ENCODE assay signal across 8 cellular contexts in the genomic region with DNA sequence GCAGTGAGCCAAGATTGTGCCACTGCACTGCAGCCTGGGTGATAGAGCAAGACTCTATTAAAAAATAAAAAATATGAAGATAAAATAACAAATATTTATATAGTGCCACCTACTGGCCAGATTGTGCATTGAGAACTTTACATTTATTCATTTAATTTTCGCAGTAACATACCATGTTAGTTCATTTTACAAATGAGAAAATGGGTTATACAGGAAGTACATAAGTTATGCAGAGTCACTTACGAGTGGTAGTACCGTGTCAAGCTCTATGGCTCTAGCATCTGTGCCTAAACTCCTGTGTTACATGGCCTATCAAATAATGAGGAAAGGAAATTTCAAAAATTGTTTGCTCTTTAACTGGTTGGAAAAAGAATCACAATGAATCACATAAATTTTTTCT. TPM values are rescaled to one million over a fixed set of nuclear protein-coding genes. Genes with fewer than 3 reads are reported as not detected.
DNase-seq lines count a peak whose midpoint lies in the region; ATAC-seq and TF ChIP-seq lines count a peak whose summit lies in the region.

No MANE protein-coding gene starts in this region.

- H4K20me1 ChIP-seq in MM.1S (ENCODE audit: insufficient read depth, low read length) = no peaks in the 10 kb centered on the region; the same call in 1 of the 2 replicates

- H3K9me2 ChIP-seq in MM.1S (replicated peaks; ENCODE audit: insufficient read depth, low read length) = no peaks in the 10 kb centered on the region

- intact Hi-C loops in activated CD4-positive, alpha-beta T cell treated with anti-CD3 and anti-CD28 coated beads for 36 hours (cut with DNase I, micrococcal nuclease) = loop anchor here in 1 of 2 experiments (5.0 kb wide), 1 partner anchor 1840 kb away; no protein-coding TSS in a partner anchor
- intact Hi-C loops in natural killer cell (cut with micrococcal nuclease) = loop anchor here (2.0 kb wide), 1 partner anchor 1841 kb away; no protein-coding TSS in a partner anchor

- 0 out of 2 replicates have a peak, but pooled peaks cover 3% of the 10 kb centered on the region for H3F3A ChIP-seq in MM.1S (ENCODE audit: insufficient read depth, low read length)

- POLR2A ChIA-PET in activated CD4-positive, alpha-beta T cell treated with anti-CD3 and anti-CD28 coated beads for 36 hours (lab: Charles Lee) = no interaction called here

- H3K36me3 ChIP-seq in MM.1S (replicated peaks; ENCODE audit: insufficient read depth, low read length) = peaks cover 24% of the 10 kb centered on the region

- no peak overlapping the region for H3K4me2 ChIP-seq in MM.1S (ENCODE audit: low read depth, low read length)

- no peaks in the 10 kb centered on the region for H3K9me3 Mint-ChIP-seq in activated CD4-positive, alpha-beta T cell treated with anti-CD3 and anti-CD28 coated beads for 36 hours (ENCODE audit: low read depth)
- H3K9me3 Mint-ChIP-seq in central memory CD8-positive, alpha-beta T cell = no peaks in the 10 kb centered on the region
- H3K9me3 Mint-ChIP-seq in natural killer cell = no peaks in the 10 kb centered on the region

- H3K27me3 ChIP-seq in MM.1S (replicated peaks; ENCODE audit: insufficient read depth, low read length) = no peaks in the 10 kb centered on the region

- DNase-seq in activated CD4-positive, alpha-beta T cell treated with anti-CD3 and anti-CD28 coated beads for 36 hours = no peak
- no peak for DNase-seq in activated CD4-positive, alpha-beta T cell treated with anti-CD3 and anti-CD28 coated beads, Interleukin-2, amount 50 U/mL, for 4 hours
- DNase-seq in MM.1S (peak; percentile 18), natural killer cell (no peak), occipital lobe (lab: John Stamatoyannopoulos, UW) (no peak)
- DNase-seq in central memory CD8-positive, alpha-beta T cell (ENCODE audit: low spot score in 2 of 2) = no peak

- H2AFZ ChIP-seq in MM.1S (ENCODE audit: low read length) = no peak overlapping the region

- peak; percentile 37 for TF ChIP-seq CTCF in MM.1S (IDR thresholded peaks at IDR 0.05; ENCODE audit: low read length)
- TF ChIP-seq CTCF in natural killer cell (IDR thresholded peaks at IDR 0.05) = peak; percentile 89

- H3K27me3 Mint-ChIP-seq in activated CD4-positive, alpha-beta T cell treated with anti-CD3 and anti-CD28 coated beads for 36 hours = no peaks in the 10 kb centered on the region
- no peaks in the 10 kb centered on the region for H3K27me3 Mint-ChIP-seq in central memory CD8-positive, alpha-beta T cell
- no peaks in the 10 kb centered on the region for H3K27me3 Mint-ChIP-seq in natural killer cell (ENCODE audit: low read depth in 2 of 2)

- H3K36me3 Mint-ChIP-seq in activated CD4-positive, alpha-beta T cell treated with anti-CD3 and anti-CD28 coated beads for 36 hours (ENCODE audit: low read depth) = peaks cover 50% of the 10 kb centered on the region
- peaks cover 64% of the 10 kb centered on the region for H3K36me3 Mint-ChIP-seq in central memory CD8-positive, alpha-beta T cell (ENCODE audit: insufficient read depth)
- H3K36me3 Mint-ChIP-seq in natural killer cell = peaks cover 10% of the 10 kb centered on the region

- no peak overlapping the region for H3K27ac ChIP-seq in MM.1S (ENCODE audit: low read length)

- H3K4me3 Mint-ChIP-seq in activated CD4-positive, alpha-beta T cell treated with anti-CD3 and anti-CD28 coated beads for 36 hours = no peak overlapping the region
- H3K4me3 Mint-ChIP-seq in central memory CD8-positive, alpha-beta T cell = no peak overlapping the region
- H3K4me3 Mint-ChIP-seq in natural killer cell = no peak overlapping the region

- no peak overlapping the region for H3K27ac Mint-ChIP-seq in activated CD4-positive, alpha-beta T cell treated with anti-CD3 and anti-CD28 coated beads for 36 hours
- H3K27ac Mint-ChIP-seq in central memory CD8-positive, alpha-beta T cell (ENCODE audit: low read depth) = peak overlapping the region; percentile 67
- H3K27ac Mint-ChIP-seq in natural killer cell = peak overlapping the region; percentile 59 to 74

- H3K4me1 Mint-ChIP-seq in activated CD4-positive, alpha-beta T cell treated with anti-CD3 and anti-CD28 coated beads for 36 hours = peaks cover 2% of the 10 kb centered on the region
- peaks cover 8% of the 10 kb centered on the region for H3K4me1 Mint-ChIP-seq in central memory CD8-positive, alpha-beta T cell
- no peaks in the 10 kb centered on the region for H3K4me1 Mint-ChIP-seq in natural killer cell

- CTCF ChIA-PET in activated CD4-positive, alpha-beta T cell treated with anti-CD3 and anti-CD28 coated beads for 36 hours (lab: Charles Lee) = interaction anchor here (0.7 to 4.2 kb wide), 14 partner anchors 10 to 268 kb away, joined by 3 to 25 read pairs (median 4); no protein-coding TSS in a partner anchor

- H3K9me3 ChIP-seq in MM.1S (replicated peaks; ENCODE audit: insufficient read depth, low read length) = no peaks in the 10 kb centered on the region

- no peak overlapping the region for H3K4me3 ChIP-seq in MM.1S (ENCODE audit: low read length)

- ATAC-seq in activated CD4-positive, alpha-beta T cell treated with anti-CD3 and anti-CD28 coated beads for 36 hours = peak; percentile 70
- ATAC-seq in central memory CD8-positive, alpha-beta T cell (replicated peaks; ENCODE audit: extremely low read depth, poor library complexity, severe bottlenecking) = peak; percentile 62
- ATAC-seq in natural killer cell (peak; percentile 38 to 67 (median 59)), GM18498 (IDR thresholded peaks at IDR 0.05; ENCODE audit: unreplicated experiment) (no peak), GM18858 (IDR thresholded peaks at IDR 0.05; ENCODE audit: unreplicated experiment) (no peak)

- H3K79me2 ChIP-seq in MM.1S (ENCODE audit: low read length) = peaks cover 17% of the 10 kb centered on the region; the same call in 1 of the 2 replicates

- no peaks in the 10 kb centered on the region for H3K4me1 ChIP-seq in MM.1S (ENCODE audit: low read length)

- no peak overlapping the region for H3K9ac ChIP-seq in MM.1S (ENCODE audit: low read length)

RNA-seq across cellular contexts. Expression of a gene that starts 27.9 kb away (rescaled TPM):
- 10 to 100 TPM; 55.7 to 67.1 TPM for total RNA-seq in activated CD4-positive, alpha-beta T cell treated with anti-CD3 and anti-CD28 coated beads for 36 hours
- total RNA-seq in natural killer cell (10 to 100 TPM; 37.0 to 52.0 (median 39.3) TPM), occipital lobe (115 TPM)

Comparison
In these comparisons a context has a peak if more than half of its experiments do, and no peak if none do; other contexts are left out.
1. ATAC-seq: peak in activated CD4-positive, alpha-beta T cell treated with anti-CD3 and anti-CD28 coated beads for 36 hours (single experiment), central memory CD8-positive, alpha-beta T cell (single experiment) and natural killer cell (3 of 3); none in GM18498 (single experiment) and GM18858 (single experiment).